Comparison of ENCODE assay signal across 9 cellular contexts in genomic region chr5:73031839-73032238, GRCh38.
DNase-seq lines count a peak whose midpoint lies in the region; ATAC-seq, FAIRE-seq and TF ChIP-seq lines count a peak whose summit lies in the region.
"Had no signal": no experiment of that assay in that cellular context is flagged by ENCODE, and none has a peak within 500 bp of the region (broad histone marks: within the 10 kb centered on the region; RNA-seq: fewer than 3 reads in every experiment).

No MANE protein-coding gene starts in this region.

- in situ Hi-C loops in K562 (cut with MboI) = no loop called here

- H3K36me3 Mint-ChIP-seq in H9 (ENCODE audit: insufficient read depth in 1 of 3, low read depth in 3 of 3) = peaks cover 0 to 7% (median 0%) of the 10 kb centered on the region in 3 experiments; a peak in 1 of 7 replicates

- H3K36me3 ChIP-seq in K562 (ENCODE audit: control insufficient read depth, insufficient read depth, low read length) = peaks cover 7% of the 10 kb centered on the region; the same call in 2 of the 3 replicates
- no peaks in the 10 kb centered on the region for H3K36me3 ChIP-seq in mesendoderm (ENCODE audit: control insufficient read depth, insufficient read depth, low read length)

- H4K8ac ChIP-seq in mesendoderm (ENCODE audit: low read depth, low read length) = no peak overlapping the region
- H4K8ac ChIP-seq in H9 (replicated peaks; ENCODE audit: insufficient read length, low read depth, low read length) = no peak overlapping the region

- H3K18ac ChIP-seq in mesendoderm (ENCODE audit: low read length) (no peak overlapping the region), H9 (ENCODE audit: insufficient read length, low read depth, low read length) (no peak overlapping the region)

- H2AFZ ChIP-seq in K562 (ENCODE audit: low read depth, low read length) (no peak overlapping the region), H9 (ENCODE audit: low read length) (no peak overlapping the region)

- H3K79me2 ChIP-seq in K562 (ENCODE audit: control insufficient read depth, insufficient read depth, low read length) (no peaks in the 10 kb centered on the region), mesendoderm (ENCODE audit: control insufficient read depth, insufficient read depth, low read length) (no peaks in the 10 kb centered on the region), H9 (ENCODE audit: insufficient read depth, low read length) (no peaks in the 10 kb centered on the region)

- no peak overlapping the region for H3K4me2 ChIP-seq in K562 (ENCODE audit: insufficient read depth, low read length)
- H3K4me2 ChIP-seq in mesendoderm (ENCODE audit: low read length) = no peak overlapping the region
- H3K4me2 ChIP-seq in H9 (ENCODE audit: insufficient read depth, insufficient read length, low read length) = no peak overlapping the region

- no peak overlapping the region for H2BK12ac ChIP-seq in H9 (ENCODE audit: insufficient read length, low read depth, low read length)

- no peaks in the 10 kb centered on the region for H3K27me3 Mint-ChIP-seq in H9 (ENCODE audit: low read depth)

- H3K27ac Mint-ChIP-seq in H9 = no peak overlapping the region
- H3K27ac Mint-ChIP-seq: activated T-helper 2 cell treated with anti-CD3 and anti-CD28 coated beads, Interferon-gamma antibody, Interleukin-2, Interleukin-4, amounts not matched to agents 10 μg/mL and 5 μg/mL and 100 μg/mL, durations not matched to agents 14 hours and 24 hours and 36 hours had no signal

- H2BK120ac ChIP-seq in mesendoderm (ENCODE audit: low read depth, low read length) (peak overlapping the region; percentile 92), H9 (ENCODE audit: low read depth, low read length, poor library complexity, severe bottlenecking) (no peak overlapping the region)

- H3K4ac ChIP-seq in mesendoderm (ENCODE audit: low read depth, low read length) (no peak overlapping the region), H9 (ENCODE audit: low read depth, low read length) (no peak overlapping the region)

- POLR2A ChIA-PET in K562 (lab: Yijun Ruan, JAX) = no interaction called here

- no peaks in the 10 kb centered on the region for H3K23me2 ChIP-seq in H9 (ENCODE audit: insufficient read length, low read depth, low read length, poor library complexity, severe bottlenecking)

- H4K20me1 ChIP-seq in K562 (replicated peaks; ENCODE audit: control insufficient read depth, insufficient read depth, low read length) (no peaks in the 10 kb centered on the region), H9 (ENCODE audit: control insufficient read depth, insufficient read depth, insufficient read length) (no peaks in the 10 kb centered on the region)

- H3K9me3 ChIP-seq in K562 (replicated peaks; ENCODE audit: control insufficient read depth, insufficient read depth, low read depth, low read length) (no peaks in the 10 kb centered on the region), H9 (ENCODE audit: control insufficient read depth, low read depth, low read length) (no peaks in the 10 kb centered on the region)

- FAIRE-seq in K562 (lab: Jason Lieb, UNC) = peak; percentile 35

- H2BK15ac ChIP-seq in mesendoderm (replicated peaks; ENCODE audit: low read depth) (no peak overlapping the region), H9 (ENCODE audit: low read depth, low read length) (no peak overlapping the region)

- TF ChIP-seq CTCF in K562 (IDR thresholded peaks at IDR 0.05 in 2 of 3, conservative IDR thresholded peaks at IDR 0.05 in 1 of 3; ENCODE audit: insufficient read depth in 2 of 3, low read depth in 1 of 3, low read length in 3 of 3) (no peak), H9 (conservative IDR thresholded peaks at IDR 0.05) (no peak)

- no peak for TF ChIP-seq RAD21 in K562 (CRISPR knock-in tag; conservative IDR thresholded peaks at IDR 0.05 in 1 of 2, IDR thresholded peaks at IDR 0.05 in 1 of 2)

- no peak overlapping the region for H3K27ac ChIP-seq in K562 (ENCODE audit: extremely low read depth, low read depth, low read length)
- H3K27ac ChIP-seq in mesendoderm (ENCODE audit: low read depth, low read length) = no peak overlapping the region
- H3K27ac ChIP-seq in H9 (ENCODE audit: insufficient read length, low read depth, low read length) = no peak overlapping the region

- no peaks in the 10 kb centered on the region for H3K9me1 ChIP-seq in K562 (ENCODE audit: control insufficient read depth, insufficient read depth, low read length)

- H3K4me3 ChIP-seq in K562 (no peak overlapping the region), mesendoderm (ENCODE audit: low read length) (no peak overlapping the region)

- no peak for TF ChIP-seq POLR2A in K562 (conservative IDR thresholded peaks at IDR 0.05)

- no peaks in the 10 kb centered on the region for H3K79me1 ChIP-seq in mesendoderm (ENCODE audit: low read length)
- H3K79me1 ChIP-seq in H9 (ENCODE audit: insufficient read depth, low read depth, low read length, poor library complexity, severe bottlenecking) = no peaks in the 10 kb centered on the region

- no peak overlapping the region for H4K91ac ChIP-seq in H9 (ENCODE audit: insufficient read length, low read depth, low read length)

- H3K9ac ChIP-seq in K562 (ENCODE audit: insufficient read depth in 1 of 2, low read depth in 2 of 2, low read length in 2 of 2) (no peak overlapping the region), mesendoderm (ENCODE audit: low read length) (no peak overlapping the region), H9 (ENCODE audit: extremely low read depth, insufficient read length, low read length) (no peak overlapping the region)

- H3K4me1 ChIP-seq in K562 (replicated peaks in 1 of 2; ENCODE audit: control insufficient read depth in 2 of 2, insufficient read depth in 2 of 2, low read length in 2 of 2) (no peaks in the 10 kb centered on the region), mesendoderm (ENCODE audit: control insufficient read depth, low read depth, low read length) (no peaks in the 10 kb centered on the region), H9 (ENCODE audit: insufficient read depth, low read length) (no peaks in the 10 kb centered on the region; the same call in 1 of the 2 replicates)

- H2AK5ac ChIP-seq in mesendoderm (ENCODE audit: low read length) = no peak overlapping the region
- no peak overlapping the region for H2AK5ac ChIP-seq in H9 (ENCODE audit: insufficient read length, low read length)

- no peak overlapping the region for H2BK20ac ChIP-seq in H9 (ENCODE audit: low read depth, low read length, poor library complexity, severe bottlenecking)

- no peaks in the 10 kb centered on the region for H3K27me3 ChIP-seq in K562 (ENCODE audit: control insufficient read depth in 2 of 2, insufficient read depth in 2 of 2, low read length in 2 of 2)
- H3K27me3 ChIP-seq in mesendoderm (ENCODE audit: insufficient read depth, low read length, poor library complexity) = no peaks in the 10 kb centered on the region
- H3K27me3 ChIP-seq in H9 (ENCODE audit: insufficient read depth, low read length) = no peaks in the 10 kb centered on the region

- BruUV-seq in K562 (replicated peaks; lab: Mats Ljungman, UMichigan) = no TSS peak

- DNase-seq in DMS114 treated with DMSO at 0.1 percent for 48 hours (lab: John Stamatoyannopoulos, UW; ENCODE audit: unreplicated experiment) (peak; percentile 12), NCI-H146 treated with DMSO at 0.1 percent for 48 hours (lab: John Stamatoyannopoulos, UW; ENCODE audit: unreplicated experiment) (peak; percentile 49), K562 (ENCODE audit: extremely low read depth in 1 of 4, low spot score in 3 of 4) (peak in 1 of 4 experiments; percentile 12), mesendoderm (no peak), H9 (no peak)
- no peak for DNase-seq in activated CD4-positive, alpha-beta T cell treated with anti-CD3 and anti-CD28 coated beads for 4 hours
- no peak for DNase-seq in effector CD8-positive, alpha-beta T cell (lab: John Stamatoyannopoulos, UW)

- no peak overlapping the region for H3K4me3 Mint-ChIP-seq in H9

- H2BK5ac ChIP-seq in mesendoderm (ENCODE audit: low read length) (no peak overlapping the region), H9 (ENCODE audit: insufficient read length, low read length) (no peak overlapping the region)

- no peak overlapping the region for H3T11ph ChIP-seq in H9 (ENCODE audit: low read length)

- CTCF ChIA-PET in K562 (lab: Yijun Ruan, JAX; ENCODE audit: low intra/inter-chr PET ratio) = no interaction called here

- no peaks in the 10 kb centered on the region; a peak in 1 of 5 replicates for H3K9me3 Mint-ChIP-seq in H9
- H3K9me3 Mint-ChIP-seq: activated T-helper 2 cell treated with anti-CD3 and anti-CD28 coated beads, Interferon-gamma antibody, Interleukin-2, Interleukin-4, amounts not matched to agents 10 μg/mL and 5 μg/mL and 100 μg/mL, durations not matched to agents 14 hours and 24 hours and 36 hours had no signal

- ATAC-seq in K562 = no peak
- no peak for ATAC-seq in GM21515 (IDR thresholded peaks at IDR 0.05; ENCODE audit: unreplicated experiment)

- H3K56ac ChIP-seq in mesendoderm (ENCODE audit: low read length) (no peak overlapping the region), H9 (ENCODE audit: insufficient read length, low read depth, low read length) (no peak overlapping the region)

- H3K14ac ChIP-seq in H9 (ENCODE audit: insufficient read depth, low read length) = no peak overlapping the region

- peaks cover 14% of the 10 kb centered on the region in 2 experiments for H3K4me1 Mint-ChIP-seq in H9

- H3K23ac ChIP-seq in mesendoderm (ENCODE audit: low read length) (no peak overlapping the region), H9 (ENCODE audit: insufficient read length, low read depth, low read length) (no peak overlapping the region)

- TF ChIP-seq EP300 in K562 (IDR thresholded peaks at IDR 0.05; ENCODE audit: low read length) = no peak

- WGBS in K562 (ENCODE audit: insufficient coverage, low coverage, missing lambda C conversion rate) = 83% methylated on average over 2 of the region's 2 CpGs
- no CpG with 5 or more reads among the region's 2 CpGs for WGBS in mesendoderm (ENCODE audit: extremely low coverage, insufficient coverage, low lambda C conversion rate)
- no CpG with 5 or more reads among the region's 2 CpGs for WGBS in H9 (ENCODE audit: extremely low coverage, insufficient read length, low lambda C conversion rate)

- intact Hi-C loops in K562 (cut with micrococcal nuclease) = no loop called here

- no peak overlapping the region for H4K5ac ChIP-seq in mesendoderm (ENCODE audit: low read length)
- H4K5ac ChIP-seq in H9 (ENCODE audit: insufficient read length, low read depth, low read length) = no peak overlapping the region

TF ChIP-seq in K562, 482 proteins besides CTCF, POLR2A, EP300 and RAD21:
- TF ChIP-seq NFIC (IDR thresholded peaks at IDR 0.05) (peak; percentile 90), NFIX (CRISPR knock-in tag; IDR thresholded peaks at IDR 0.05; ENCODE audit: low read depth) (peak; percentile 23; the same call in 1 of the 2 replicates), MED1 (CRISPR knock-in tag; IDR thresholded peaks at IDR 0.05; ENCODE audit: borderline replicate concordance) (no peak)

Comparison
In these comparisons a context has a peak if more than half of its experiments do, and no peak if none do; other contexts are left out.
1. DNase-seq: peak in DMS114 treated with DMSO at 0.1 percent for 48 hours (single experiment) and NCI-H146 treated with DMSO at 0.1 percent for 48 hours (single experiment); none in mesendoderm (single experiment), H9 (single experiment), activated CD4-positive, alpha-beta T cell treated with anti-CD3 and anti-CD28 coated beads for 4 hours (0 of 2) and effector CD8-positive, alpha-beta T cell (single experiment).